In the genomic region with DNA sequence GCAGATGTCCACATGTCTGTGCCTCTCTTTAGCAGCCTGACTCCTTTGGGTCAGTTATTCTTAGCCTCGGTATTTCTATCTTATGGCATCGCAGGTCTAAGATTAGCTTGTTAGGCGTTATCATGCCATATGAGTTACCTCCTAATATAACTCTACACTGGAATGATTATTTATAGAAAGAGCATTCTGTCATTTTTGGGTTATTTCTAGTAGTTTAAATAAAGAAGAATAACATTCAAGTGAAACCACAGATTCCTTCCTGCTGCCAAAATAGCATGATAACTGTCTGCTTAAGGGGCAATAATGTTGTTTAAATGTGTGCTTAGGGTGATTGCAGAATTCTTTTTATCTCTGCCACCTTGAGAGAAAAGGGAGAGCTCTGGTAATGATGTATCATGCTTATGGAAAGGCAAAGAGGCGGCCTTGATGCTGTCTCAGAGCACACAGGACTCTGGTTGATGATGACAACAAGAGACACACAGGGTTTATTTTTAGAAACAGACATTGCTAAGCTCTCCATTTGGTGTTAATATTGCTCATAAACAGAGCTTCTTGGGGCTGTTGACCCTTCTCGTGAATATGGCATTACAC, we compare ENCODE assay signal across 10 cellular contexts. TPM values are rescaled to one million over a fixed set of nuclear protein-coding genes. Genes with fewer than 3 reads are reported as not detected.
DNase-seq lines count a peak whose midpoint lies in the region; ATAC-seq and TF ChIP-seq lines count a peak whose summit lies in the region.
"Had no signal": no experiment of that assay in that cellular context is flagged by ENCODE, and none has a peak within 500 bp of the region (broad histone marks: within the 10 kb centered on the region; RNA-seq: fewer than 3 reads in every experiment).

No MANE protein-coding gene starts in this region.

- DNase-seq in DMS53 (lab: John Stamatoyannopoulos, UW) (peak; percentile 10), DMS53 treated with DMSO at 0.1 percent for 48 hours (lab: John Stamatoyannopoulos, UW; ENCODE audit: unreplicated experiment) (no peak), amniotic epithelial cell (ENCODE audit: low read depth) (peak; percentile 24), spleen (no peak), Kasumi-1 (lab: John Stamatoyannopoulos, UW) (no peak), GDM1 (lab: John Stamatoyannopoulos, UW) (no peak)
- DNase-seq in activated CD4-positive, alpha-beta T cell treated with anti-CD3 and anti-CD28 coated beads for 48 hours: no peak
- DNase-seq: stimulated activated CD4-positive, alpha-beta T cell treated with anti-CD3 and anti-CD28 coated beads, Interleukin-12 subunit alpha, Interleukin-12 subunit beta, amount 100 ng/mL, for 4 hours had no signal

- intact Hi-C loops in spleen (cut with DNase I; ENCODE audit: low total_unique reads): no loop called here

- peak overlapping the region in 6 of 8 donors; percentile 11 to 60 (median 44) for H3K27ac ChIP-seq in spleen
- H3K27ac ChIP-seq: 22Rv1 had no signal

- no peak overlapping the region for H3K4me3 ChIP-seq in spleen

- no peak for TF ChIP-seq CTCF in spleen (IDR thresholded peaks at IDR 0.05 in 8 of 11, conservative IDR thresholded peaks at IDR 0.05 in 3 of 11)

- no peak for TF ChIP-seq POLR2A in spleen (IDR thresholded peaks at IDR 0.05)

- H3K4me1 ChIP-seq in spleen: peaks cover 20 to 86% (median 50%) of the 10 kb centered on the region in 6 donors

- H3K36me3 ChIP-seq in spleen: no peaks in the 10 kb centered on the region

- H3K27me3 ChIP-seq in spleen (replicated peaks in 1 of 7): no peaks in the 10 kb centered on the region

- peak; percentile 41 for ATAC-seq in HG03060 (IDR thresholded peaks at IDR 0.05; ENCODE audit: low read depth, unreplicated experiment)

- H3K9me3 ChIP-seq in spleen: no peaks in the 10 kb centered on the region

- 40 to 57% (median 53%) methylated on average over 5 of the region's 5 CpGs for WGBS in spleen, 5 donors

RNA-seq across cellular contexts. Expression of gene HDAC9, which starts 10.4 kb away (rescaled TPM):
- total RNA-seq in spleen: 100 to 1,000 TPM in 1 of 7 donors, 10 to 100 TPM in 6; 62.2 to 100 (median 73.4) TPM
- 10 to 100 TPM; 15.9 to 18.9 (median 18.9) TPM for polyA plus RNA-seq in spleen

Comparison
In these comparisons a context has a peak if more than half of its experiments do, and no peak if none do; other contexts are left out.
1. DNase-seq: peak in DMS53 (single experiment) and amniotic epithelial cell (single experiment); none in DMS53 treated with DMSO at 0.1 percent for 48 hours (single experiment), spleen (single experiment), Kasumi-1 (0 of 2), activated CD4-positive, alpha-beta T cell treated with anti-CD3 and anti-CD28 coated beads for 48 hours (single experiment) and GDM1 (single experiment).